In genomic region chr11:208917-209260, GRCh38 we compare ENCODE assay signal across 1 cellular context.
TF ChIP-seq lines count a peak whose summit lies in the region.

No MANE protein-coding gene starts in this region.

TF ChIP-seq in HEK293, 187 proteins besides CTCF, POLR2A, EP300 and RAD21 (continued from another document):
- TF ChIP-seq ZBTB11 (tag by site-specific recombination; conservative IDR thresholded peaks at IDR 0.05; ENCODE audit: low read depth) = no peak
- no peak for TF ChIP-seq ZNF629 (tag by site-specific recombination; IDR thresholded peaks at IDR 0.05)
- 0 out of 2 replicates have a peak, but pooled peaks have one; percentile 10 for TF ChIP-seq HIC1 (tag by site-specific recombination; IDR thresholded peaks at IDR 0.05)
- no peak for TF ChIP-seq ZNF692 (tag by site-specific recombination; IDR thresholded peaks at IDR 0.05)
- no peak for TF ChIP-seq ZNF837 (tag by site-specific recombination; IDR thresholded peaks at IDR 0.05)
- peak; percentile 78 for TF ChIP-seq ZFHX2 (tag by site-specific recombination; conservative IDR thresholded peaks at IDR 0.05)
- no peak for TF ChIP-seq ZNF221 (tag by site-specific recombination; IDR thresholded peaks at IDR 0.05; ENCODE audit: borderline replicate concordance)
- no peak for TF ChIP-seq SALL2 (tag by site-specific recombination; IDR thresholded peaks at IDR 0.05; ENCODE audit: borderline replicate concordance)
- TF ChIP-seq ZNF26 (tag by site-specific recombination; IDR thresholded peaks at IDR 0.05) = no peak
- TF ChIP-seq ZNF529 (tag by site-specific recombination; IDR thresholded peaks at IDR 0.05; ENCODE audit: insufficient replicate concordance) = no peak
